ENCODE assay signal across 2 cellular contexts in genomic region chr21:44897326-44898010, GRCh38.
TF ChIP-seq lines count a peak whose summit lies in the region.

No MANE protein-coding gene starts in this region.

TF ChIP-seq in IMR-90, 13 proteins besides CTCF, POLR2A, EP300 and RAD21:
- no peak for TF ChIP-seq CHD1 (IDR thresholded peaks at IDR 0.05; ENCODE audit: low read depth, low read length)
- no peak for TF ChIP-seq MAZ (IDR thresholded peaks at IDR 0.05; ENCODE audit: borderline replicate concordance, low read depth, low read length)
- no peak for TF ChIP-seq BHLHE40 (IDR thresholded peaks at IDR 0.05; ENCODE audit: low read depth, low read length)
- no peak for TF ChIP-seq MXI1 (IDR thresholded peaks at IDR 0.05; ENCODE audit: borderline replicate concordance, low read depth, low read length)
- no peak for TF ChIP-seq CEBPB (IDR thresholded peaks at IDR 0.05; ENCODE audit: low read depth, low read length)
- TF ChIP-seq FOS (IDR thresholded peaks at IDR 0.05; ENCODE audit: low read depth, low read length): no peak
- no peak for TF ChIP-seq MAFK (IDR thresholded peaks at IDR 0.05; ENCODE audit: low read depth, low read length)
- no peak for TF ChIP-seq USF2 (IDR thresholded peaks at IDR 0.05; ENCODE audit: low read depth, low read length)
- TF ChIP-seq RFX5 (IDR thresholded peaks at IDR 0.05; ENCODE audit: low read depth, low read length): no peak
- TF ChIP-seq RCOR1 (IDR thresholded peaks at IDR 0.05; ENCODE audit: insufficient replicate concordance, low read length): no peak
- TF ChIP-seq ELK1 (IDR thresholded peaks at IDR 0.05; ENCODE audit: borderline replicate concordance, low read depth, low read length): no peak
- TF ChIP-seq SMC3 (IDR thresholded peaks at IDR 0.05; ENCODE audit: low read depth, low read length): no peak
- no peak for TF ChIP-seq NFE2L2 (IDR thresholded peaks at IDR 0.05; ENCODE audit: low read depth, low read length)

TF ChIP-seq in K562, 482 proteins besides CTCF, POLR2A, EP300 and RAD21 (continues in another document):
- TF ChIP-seq E2F6 (IDR thresholded peaks at IDR 0.05; ENCODE audit: borderline replicate concordance in 1 of 2, extremely low read depth in 1 of 2, insufficient read depth in 1 of 2, insufficient read length in 1 of 2, low read depth in 1 of 2, low read length in 1 of 2, poor library complexity in 1 of 2, severe bottlenecking in 1 of 2) (peak in 1 of 2 experiments; percentile 58), ZNF609 (CRISPR knock-in tag; IDR thresholded peaks at IDR 0.05; ENCODE audit: borderline replicate concordance) (no peak), SMAD4 (CRISPR knock-in tag; conservative IDR thresholded peaks at IDR 0.05) (no peak), MNT (conservative IDR thresholded peaks at IDR 0.05) (peak in 1 of 2 experiments; percentile 81), ZBTB5 (IDR thresholded peaks at IDR 0.05) (no peak), USF2 (CRISPR knock-in tag; IDR thresholded peaks at IDR 0.05) (peak; percentile 35; the same call in 1 of the 2 replicates), HDAC1 (IDR thresholded peaks at IDR 0.05) (no peak), MYC (IDR thresholded peaks at IDR 0.05; ENCODE audit: low read depth, low read length) (peak; percentile 37), MYC (CRISPR knock-in tag; IDR thresholded peaks at IDR 0.05; ENCODE audit: borderline replicate concordance, low read depth) (no peak), ATF7 (IDR thresholded peaks at IDR 0.05) (peak; percentile 31; the same call in 1 of the 2 replicates), SOX6 (IDR thresholded peaks at IDR 0.05) (peak; percentile 72; the same call in 1 of the 2 replicates), NRF1 (conservative IDR thresholded peaks at IDR 0.05 in 1 of 2, IDR thresholded peaks at IDR 0.05 in 1 of 2) (peak; percentile 20 to 22; a peak in 1 of 4 replicates), MAX (CRISPR knock-in tag; IDR thresholded peaks at IDR 0.05) (peak; percentile 88), HBP1 (CRISPR knock-in tag; IDR thresholded peaks at IDR 0.05) (no peak), GATAD2A (IDR thresholded peaks at IDR 0.05) (no peak), FOXA3 (CRISPR knock-in tag; conservative IDR thresholded peaks at IDR 0.05 in 1 of 2, IDR thresholded peaks at IDR 0.05 in 1 of 2) (peak in 1 of 2 experiments; percentile 14; a peak in 1 of 4 replicates), AFF1 (IDR thresholded peaks at IDR 0.05; ENCODE audit: low read depth in 1 of 2, partially characterized antibody in 2 of 2) (no peak), GTF2B (IDR thresholded peaks at IDR 0.05; ENCODE audit: extremely low read depth, insufficient read length) (no peak), ZNF398 (CRISPR knock-in tag; IDR thresholded peaks at IDR 0.05) (no peak), TFAP4 (CRISPR knock-in tag; IDR thresholded peaks at IDR 0.05; ENCODE audit: borderline replicate concordance) (peak; percentile 36; the same call in 1 of the 2 replicates), ZNF511 (CRISPR knock-in tag; IDR thresholded peaks at IDR 0.05) (0 out of 2 replicates have a peak, but pooled peaks have one; percentile 19), BHLHE40 (IDR thresholded peaks at IDR 0.05; ENCODE audit: low read length) (peak; percentile 73), ID3 (CRISPR knock-in tag; IDR thresholded peaks at IDR 0.05) (no peak), ID3 (tag; IDR thresholded peaks at IDR 0.05) (no peak), KLF1 (tag; IDR thresholded peaks at IDR 0.05) (0 out of 2 replicates have a peak, but pooled peaks have one; percentile 18), OTX1 (CRISPR knock-in tag; IDR thresholded peaks at IDR 0.05) (no peak)
